10 cellular contexts compared by ENCODE assay signal in the genomic region with DNA sequence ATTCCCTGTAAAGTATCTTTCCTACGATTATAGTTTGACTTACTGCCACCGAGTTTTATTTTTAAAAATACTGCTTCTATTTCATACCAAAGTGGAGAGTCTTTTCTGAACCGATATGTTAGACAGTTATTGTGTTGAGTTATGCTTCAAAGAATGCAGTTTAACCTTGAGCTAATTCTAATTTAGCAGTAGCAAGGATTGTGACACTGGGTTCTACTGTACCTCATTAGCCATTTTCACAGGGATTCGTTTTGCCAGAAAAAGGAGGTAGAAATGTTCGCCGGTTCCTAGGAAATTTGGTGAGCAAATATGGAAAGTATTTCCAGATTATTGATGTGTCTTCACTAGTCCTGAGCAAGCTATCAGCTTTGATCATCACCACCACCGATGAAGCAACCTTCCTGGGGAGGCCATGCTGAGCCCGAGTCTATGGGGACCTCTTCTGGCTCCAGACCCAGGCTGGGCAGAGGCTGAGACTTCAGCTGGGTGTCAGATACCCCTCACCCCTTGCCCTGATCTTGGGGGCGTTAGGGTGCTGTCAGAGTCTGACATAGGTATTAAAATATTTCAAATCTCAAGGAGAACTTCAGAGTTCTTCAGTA.
"Had no signal": no experiment of that assay in that cellular context is flagged by ENCODE, and none has a peak within 500 bp of the region (broad histone marks: within the 10 kb centered on the region; RNA-seq: fewer than 3 reads in every experiment).

No MANE protein-coding gene starts in this region.

- H3K27me3 ChIP-seq: esophagus muscularis mucosa, pancreas, suprapubic skin had no signal

- H3K27ac ChIP-seq: esophagus muscularis mucosa, pancreas, suprapubic skin, VCaP had no signal

- DNase-seq: activated CD4-positive, alpha-beta T cell treated with anti-CD3 and anti-CD28 coated beads for 4 hours; activated CD8-positive, alpha-beta T cell treated with anti-CD3 and anti-CD28 coated beads for 36 hours; activated naive CD4-positive, alpha-beta T cell; pancreas; stimulated activated CD4-positive, alpha-beta T cell treated with anti-CD3 and anti-CD28 coated beads, Interleukin-2, amount 100 ng/mL, for 48 hours; stimulated activated naive CD4-positive, alpha-beta T cell treated with Interleukin-2 at 50 U/mL for 16 hours; T-helper 1 cell had no signal

- H3K4me1 ChIP-seq: pancreas had no signal

- H3K36me3 ChIP-seq: pancreas had no signal

- H3K9me3 ChIP-seq: esophagus muscularis mucosa, pancreas, suprapubic skin had no signal

- H3K4me3 ChIP-seq: esophagus muscularis mucosa, pancreas, suprapubic skin had no signal
